In genomic region chr9:4689687-4690104, GRCh38 we compare ENCODE assay signal across 9 cellular contexts. TPM values are rescaled to one million over a fixed set of nuclear protein-coding genes. Genes with fewer than 3 reads are reported as not detected.
DNase-seq lines count a peak whose midpoint lies in the region; ATAC-seq and TF ChIP-seq lines count a peak whose summit lies in the region.
"Had no signal": no experiment of that assay in that cellular context is flagged by ENCODE, and none has a peak within 500 bp of the region (broad histone marks: within the 10 kb centered on the region; RNA-seq: fewer than 3 reads in every experiment).

No MANE protein-coding gene starts in this region.

- peak overlapping the region in 1 of 2 donors; percentile 22 for H3K4me3 ChIP-seq in ascending aorta

- no peaks in the 10 kb centered on the region for H3K27me3 ChIP-seq in ascending aorta

- H3K4me1 Mint-ChIP-seq in type B pancreatic cell (ENCODE audit: unreplicated experiment) (peaks cover 6% of the 10 kb centered on the region), natural killer cell (peaks cover 13 to 18% of the 10 kb centered on the region in 2 donors)

- H3K4me3 Mint-ChIP-seq in type B pancreatic cell (no peak overlapping the region), natural killer cell (no peak overlapping the region)

- peak; percentile 13 for ATAC-seq in left ventricle myocardium superior
- peak; percentile 80 for ATAC-seq in HG03045 (IDR thresholded peaks at IDR 0.05; ENCODE audit: unreplicated experiment)
- ATAC-seq in natural killer cell = no peak

- H3K9me3 Mint-ChIP-seq in type B pancreatic cell (no peaks in the 10 kb centered on the region), natural killer cell (no peaks in the 10 kb centered on the region)

- peak overlapping the region; percentile 70 to 74 for H3K27ac ChIP-seq in ascending aorta

- H3K36me3 ChIP-seq in ascending aorta = peaks cover 4 to 33% of the 10 kb centered on the region in 2 donors

- peaks cover 0 to 45% of the 10 kb centered on the region in 2 donors for H3K4me1 ChIP-seq in ascending aorta

- H3K27me3 Mint-ChIP-seq in type B pancreatic cell (no peaks in the 10 kb centered on the region), natural killer cell (ENCODE audit: low read depth in 2 of 2) (no peaks in the 10 kb centered on the region)

- intact Hi-C loops in left ventricle myocardium superior (cut with micrococcal nuclease) (no loop called here), cardiac septum (cut with DNase I) (no loop called here), ascending aorta (cut with DNase I) (no loop called here), natural killer cell (cut with micrococcal nuclease) (no loop called here)

- DNase-seq in left ventricle myocardium superior = no peak
- DNase-seq in cardiac septum (ENCODE audit: low spot score) = no peak
- no peak for DNase-seq in ascending aorta (ENCODE audit: low spot score in 2 of 2)
- DNase-seq in type B pancreatic cell (ENCODE audit: extremely low spot score, unreplicated experiment) = no peak
- DNase-seq in NCI-H1417 (lab: John Stamatoyannopoulos, UW) = no peak
- no peak for DNase-seq in nucleus accumbens (lab: John Stamatoyannopoulos, UW)
- no peak for DNase-seq in natural killer cell
- DNase-seq: NCI-H2081 had no signal

- peaks cover 16% of the 10 kb centered on the region for H3K36me3 Mint-ChIP-seq in type B pancreatic cell
- H3K36me3 Mint-ChIP-seq in natural killer cell = no peaks in the 10 kb centered on the region

- H3K9me3 ChIP-seq in ascending aorta = no peaks in the 10 kb centered on the region

- H3K27ac Mint-ChIP-seq in type B pancreatic cell (peak overlapping the region; percentile 85), natural killer cell (no peak overlapping the region)

- no peak for TF ChIP-seq CTCF in ascending aorta (IDR thresholded peaks at IDR 0.05)
- TF ChIP-seq CTCF in type B pancreatic cell (conservative IDR thresholded peaks at IDR 0.05) = no peak
- no peak for TF ChIP-seq CTCF in natural killer cell (IDR thresholded peaks at IDR 0.05)

RNA-seq across cellular contexts. Expression of gene CDC37L1, which starts 10.3 kb away (rescaled TPM):
- total RNA-seq in left ventricle myocardium superior = 35.3 TPM
- 43.0 TPM for total RNA-seq in cardiac septum
- total RNA-seq in ascending aorta = 17.2 TPM
- total RNA-seq in type B pancreatic cell (ENCODE audit: low replicate concordance) = 13.2 and 13.4 TPM in 2 replicates
- total RNA-seq in natural killer cell = 10 to 100 TPM; 11.6 to 20.1 (median 13.0) TPM

RNA-seq across cellular contexts. Expression of gene SPATA6L, which starts 23.4 kb away (rescaled TPM):
- total RNA-seq in left ventricle myocardium superior (0.87 TPM), cardiac septum (2.4 TPM), ascending aorta (not detected), type B pancreatic cell (ENCODE audit: low replicate concordance) (3.0 and 4.7 TPM in 2 replicates), natural killer cell (1 to 10 TPM; 2.0 to 4.7 (median 4.3) TPM)

RNA-seq across cellular contexts. Expression of gene PLPP6, which starts 27.6 kb away (rescaled TPM):
- total RNA-seq in left ventricle myocardium superior (1.8 TPM), cardiac septum (2.7 TPM), ascending aorta (19.2 TPM), type B pancreatic cell (ENCODE audit: low replicate concordance) (12.2 and 19.5 TPM in 2 replicates), natural killer cell (1 to 10 TPM; 3.7 to 5.6 (median 3.8) TPM)

RNA-seq across cellular contexts. Expression of gene AK3, which starts 51.3 kb away (rescaled TPM):
- 219 TPM for total RNA-seq in left ventricle myocardium superior
- 108 TPM for total RNA-seq in cardiac septum
- total RNA-seq in ascending aorta = 37.1 TPM
- total RNA-seq in type B pancreatic cell (ENCODE audit: low replicate concordance) = 47.5 and 50.0 TPM in 2 replicates
- 10 to 100 TPM; 18.6 to 23.1 (median 21.0) TPM for total RNA-seq in natural killer cell

Comparison
In these comparisons a context has a peak if more than half of its experiments do, and no peak if none do; other contexts are left out.
1. ATAC-seq: peak in left ventricle myocardium superior (single experiment) and HG03045 (single experiment); none in natural killer cell (0 of 3).